ENCODE assay signal across 2 cellular contexts in genomic region chr17:81567191-81567590, GRCh38.
TF ChIP-seq lines count a peak whose summit lies in the region.

No MANE protein-coding gene starts in this region.

TF ChIP-seq in SK-N-SH, 30 proteins besides CTCF, POLR2A, EP300 and RAD21 (continued from another document):
- TF ChIP-seq, protein P1, sequence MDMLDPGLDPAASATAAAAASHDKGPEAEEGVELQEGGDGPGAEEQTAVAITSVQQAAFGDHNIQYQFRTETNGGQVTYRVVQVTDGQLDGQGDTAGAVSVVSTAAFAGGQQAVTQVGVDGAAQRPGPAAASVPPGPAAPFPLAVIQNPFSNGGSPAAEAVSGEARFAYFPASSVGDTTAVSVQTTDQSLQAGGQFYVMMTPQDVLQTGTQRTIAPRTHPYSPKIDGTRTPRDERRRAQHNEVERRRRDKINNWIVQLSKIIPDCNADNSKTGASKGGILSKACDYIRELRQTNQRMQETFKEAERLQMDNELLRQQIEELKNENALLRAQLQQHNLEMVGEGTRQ (IDR thresholded peaks at IDR 0.05; ENCODE audit: borderline replicate concordance, low read depth, low read length): no peak
- no peak for TF ChIP-seq CHD2 (IDR thresholded peaks at IDR 0.05; ENCODE audit: low read length, partially characterized antibody)
- no peak for TF ChIP-seq ELF1 (IDR thresholded peaks at IDR 0.05)
- no peak for TF ChIP-seq POLR2AphosphoS5 (IDR thresholded peaks at IDR 0.05; ENCODE audit: low read depth, low read length)
- TF ChIP-seq RXRA (IDR thresholded peaks at IDR 0.05; ENCODE audit: borderline replicate concordance, low read depth): no peak
- TF ChIP-seq GABPA (IDR thresholded peaks at IDR 0.05; ENCODE audit: low read depth): no peak
- no peak for TF ChIP-seq TCF12 (IDR thresholded peaks at IDR 0.05)
- TF ChIP-seq SIN3A (IDR thresholded peaks at IDR 0.05; ENCODE audit: borderline replicate concordance, low read depth, low read length): no peak
- TF ChIP-seq, protein P2, sequence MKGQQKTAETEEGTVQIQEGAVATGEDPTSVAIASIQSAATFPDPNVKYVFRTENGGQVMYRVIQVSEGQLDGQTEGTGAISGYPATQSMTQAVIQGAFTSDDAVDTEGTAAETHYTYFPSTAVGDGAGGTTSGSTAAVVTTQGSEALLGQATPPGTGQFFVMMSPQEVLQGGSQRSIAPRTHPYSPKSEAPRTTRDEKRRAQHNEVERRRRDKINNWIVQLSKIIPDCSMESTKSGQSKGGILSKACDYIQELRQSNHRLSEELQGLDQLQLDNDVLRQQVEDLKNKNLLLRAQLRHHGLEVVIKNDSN (IDR thresholded peaks at IDR 0.05; ENCODE audit: borderline replicate concordance, low read depth): no peak
- TF ChIP-seq SMC3 (IDR thresholded peaks at IDR 0.05; ENCODE audit: low read depth, low read length): no peak

TF ChIP-seq in SK-N-SH treated with all-trans-retinoic acid at 6 μM for 48 hours, 23 proteins besides CTCF, POLR2A, EP300 and RAD21 (continued from another document):
- TF ChIP-seq, protein P3, sequence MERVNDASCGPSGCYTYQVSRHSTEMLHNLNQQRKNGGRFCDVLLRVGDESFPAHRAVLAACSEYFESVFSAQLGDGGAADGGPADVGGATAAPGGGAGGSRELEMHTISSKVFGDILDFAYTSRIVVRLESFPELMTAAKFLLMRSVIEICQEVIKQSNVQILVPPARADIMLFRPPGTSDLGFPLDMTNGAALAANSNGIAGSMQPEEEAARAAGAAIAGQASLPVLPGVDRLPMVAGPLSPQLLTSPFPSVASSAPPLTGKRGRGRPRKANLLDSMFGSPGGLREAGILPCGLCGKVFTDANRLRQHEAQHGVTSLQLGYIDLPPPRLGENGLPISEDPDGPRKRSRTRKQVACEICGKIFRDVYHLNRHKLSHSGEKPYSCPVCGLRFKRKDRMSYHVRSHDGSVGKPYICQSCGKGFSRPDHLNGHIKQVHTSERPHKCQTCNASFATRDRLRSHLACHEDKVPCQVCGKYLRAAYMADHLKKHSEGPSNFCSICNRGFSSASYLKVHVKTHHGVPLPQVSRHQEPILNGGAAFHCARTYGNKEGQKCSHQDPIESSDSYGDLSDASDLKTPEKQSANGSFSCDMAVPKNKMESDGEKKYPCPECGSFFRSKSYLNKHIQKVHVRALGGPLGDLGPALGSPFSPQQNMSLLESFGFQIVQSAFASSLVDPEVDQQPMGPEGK (CRISPR knock-in tag; IDR thresholded peaks at IDR 0.05; ENCODE audit: borderline replicate concordance): no peak
- TF ChIP-seq ZFP3 (CRISPR knock-in tag; IDR thresholded peaks at IDR 0.05) (no peak), CREB5 (CRISPR knock-in tag; IDR thresholded peaks at IDR 0.05; ENCODE audit: low read depth) (no peak)
TF ChIP-seq in SK-N-SH treated with all-trans-retinoic acid at 6 μM for 48 hours: peak in this region for 0.
